ENCODE assay signal across 29 cellular contexts in the genomic region with DNA sequence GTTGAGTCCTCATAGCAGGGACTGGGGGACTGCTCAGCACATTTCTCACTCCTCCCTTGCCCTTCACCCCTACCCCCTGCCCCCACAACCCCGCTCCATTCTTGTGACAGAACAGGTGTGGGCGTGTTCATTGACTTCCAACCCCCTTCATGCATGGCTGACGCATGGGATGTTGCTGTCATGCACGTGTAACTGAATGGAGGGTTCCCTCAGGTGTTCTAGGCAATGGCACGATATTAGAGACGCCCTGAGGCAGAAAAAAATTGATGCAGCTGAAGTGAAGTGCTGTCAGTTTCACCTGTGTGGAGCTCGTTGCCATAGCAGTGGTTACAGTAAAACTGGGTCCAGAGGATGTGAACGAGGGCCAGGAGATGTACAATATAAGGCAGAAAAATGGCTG.
"Had no signal": no experiment of that assay in that cellular context is flagged by ENCODE, and none has a peak within 500 bp of the region (broad histone marks: within the 10 kb centered on the region; RNA-seq: fewer than 3 reads in every experiment).

No MANE protein-coding gene starts in this region.

- H3K36me3 Mint-ChIP-seq: stimulated activated memory B cell treated with anti-CD40 and anti-IgM and Interleukin-4, amounts not matched to agents 10 μg/mL and 1 μg/mL and 100 μg/mL, for 72 hours; type B pancreatic cell had no signal

- H3K9me3 Mint-ChIP-seq: activated T-helper 1 cell treated with anti-CD3 and anti-CD28 coated beads, Interleukin-12 subunit alpha, Interleukin-12 subunit beta, Interleukin-2, Interleukin-4 antibody, amounts not matched to agents 30 ng/mL and 10 ng/mL and 1 ng/mL, durations not matched to agents 14 hours and 24 hours and 36 hours; stimulated activated memory B cell treated with anti-CD40 and anti-IgM and Interleukin-4, amounts not matched to agents 10 μg/mL and 1 μg/mL and 100 μg/mL, for 72 hours; stimulated activated naive CD8-positive, alpha-beta T cell treated with anti-CD3 and anti-CD28 coated beads, Interleukin-15, amount 100 ng/mL, for 72 hours; T-helper 2 cell treated with Interferon-gamma antibody and Interleukin-4, amounts not matched to agents 5 μg/mL and 100 μg/mL, for 36 hours; type B pancreatic cell had no signal

- H3K4me3 Mint-ChIP-seq: activated B cell treated with CpG ODN at 0.5 μM for 24 hours; activated T-helper 1 cell treated with anti-CD3 and anti-CD28 coated beads, Interleukin-12 subunit alpha, Interleukin-12 subunit beta, Interleukin-2, Interleukin-4 antibody, amounts not matched to agents 30 ng/mL and 10 ng/mL and 1 ng/mL, durations not matched to agents 14 hours and 24 hours and 36 hours; nephron; stimulated activated memory B cell treated with anti-CD40 and anti-IgM and Interleukin-4, amounts not matched to agents 10 μg/mL and 1 μg/mL and 100 μg/mL, for 72 hours; stimulated activated naive CD8-positive, alpha-beta T cell treated with anti-CD3 and anti-CD28 coated beads, Interleukin-15, amount 100 ng/mL, for 72 hours; T-helper 2 cell treated with Interferon-gamma antibody and Interleukin-4, amounts not matched to agents 5 μg/mL and 100 μg/mL, for 36 hours; type B pancreatic cell had no signal

- ATAC-seq: gastrocnemius medialis; left cardiac atrium; stimulated activated memory B cell treated with anti-CD40 and anti-IgM and Interleukin-4, amounts not matched to agents 10 μg/mL and 1 μg/mL and 100 μg/mL, for 72 hours; stimulated activated naive CD8-positive, alpha-beta T cell treated with anti-CD3 and anti-CD28 coated beads, Interleukin-15, amount 100 ng/mL, for 72 hours had no signal

- DNase-seq: activated B cell treated with CpG ODN at 0.5 μM for 24 hours; activated CD4-positive, alpha-beta T cell treated with anti-CD3 and anti-CD28 coated beads, Interleukin-2, amount 50 U/mL, for 4 hours; activated CD8-positive, alpha-beta memory T cell treated with anti-CD3 and anti-CD28 coated beads for 24 hours; activated gamma-delta T cell; activated naive CD4-positive, alpha-beta T cell treated with anti-CD3 and anti-CD28 coated beads, Interleukin-2, amount 50 U/mL, for 16 hours; amniotic stem cell; brain microvascular endothelial cell; dorsolateral prefrontal cortex; effector memory CD4-positive, alpha-beta T cell; gastrocnemius medialis; islet precursor cell; left cardiac atrium; mammary epithelial cell; ovary; retina; sigmoid colon; small intestine; stimulated activated CD4-positive, alpha-beta T cell treated with anti-CD3 and anti-CD28 coated beads, Interleukin-1b, Interleukin-23, amount 100 ng/mL, for 48 hours; stimulated activated CD4-positive, alpha-beta T cell treated with anti-CD3 and anti-CD28 coated beads, Interleukin-4, amount 100 ng/mL, for 4 hours; stimulated activated CD8-positive, alpha-beta memory T cell treated with anti-CD3 and anti-CD28 coated beads, Interleukin-4, amount 100 ng/mL, for 48 hours; stimulated activated naive CD8-positive, alpha-beta T cell treated with anti-CD3 and anti-CD28 coated beads, Interleukin-15, amount 100 ng/mL, for 72 hours; substantia nigra; uterus had no signal

- H3K27ac Mint-ChIP-seq: activated B cell treated with CpG ODN at 0.5 μM for 24 hours; activated T-helper 1 cell treated with anti-CD3 and anti-CD28 coated beads, Interleukin-12 subunit alpha, Interleukin-12 subunit beta, Interleukin-2, Interleukin-4 antibody, amounts not matched to agents 30 ng/mL and 10 ng/mL and 1 ng/mL, durations not matched to agents 14 hours and 24 hours and 36 hours; nephron; progenitor cell of endocrine pancreas; stimulated activated memory B cell treated with anti-CD40 and anti-IgM and Interleukin-4, amounts not matched to agents 10 μg/mL and 1 μg/mL and 100 μg/mL, for 72 hours; T-helper 2 cell treated with Interferon-gamma antibody and Interleukin-4, amounts not matched to agents 5 μg/mL and 100 μg/mL, for 36 hours; type B pancreatic cell had no signal

- H3K27me3 Mint-ChIP-seq: progenitor cell of endocrine pancreas, type B pancreatic cell had no signal
